Comparison of ENCODE assay signal across 28 cellular contexts in the genomic region with DNA sequence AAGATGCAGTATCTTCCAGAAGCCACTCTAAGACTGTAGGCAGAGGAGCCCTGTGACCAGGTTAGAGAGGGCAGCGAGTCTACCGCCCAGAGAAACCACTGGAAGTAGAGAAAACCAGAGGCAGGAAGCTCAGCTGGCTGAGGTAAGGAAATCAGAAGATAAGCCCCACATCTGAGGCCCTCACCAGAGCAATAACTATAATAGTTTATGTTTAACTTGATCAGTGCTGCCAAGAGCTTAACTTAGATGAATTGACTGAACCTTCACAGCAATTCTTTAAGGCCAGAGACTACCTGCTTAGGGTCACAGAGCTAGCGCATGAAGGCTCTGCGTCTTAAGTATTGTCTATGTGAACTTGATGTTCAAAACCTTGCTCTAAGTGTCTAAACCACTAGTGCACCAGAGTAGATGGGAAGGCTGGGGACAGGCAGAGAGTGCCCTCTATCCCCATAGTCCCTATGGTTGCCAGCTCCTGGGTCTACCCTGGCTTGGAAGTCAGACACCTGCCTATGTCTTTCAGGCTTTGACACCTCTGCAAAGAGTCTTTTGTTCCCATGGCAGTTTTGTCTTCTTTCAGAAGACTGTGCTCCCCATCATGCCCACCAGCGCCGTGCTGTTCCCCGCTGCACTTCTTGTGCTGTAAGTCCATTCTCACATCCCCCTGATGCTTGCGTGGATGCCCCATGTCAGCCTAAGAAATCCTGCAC.
DNase-seq lines count a peak whose midpoint lies in the region; ATAC-seq, FAIRE-seq and TF ChIP-seq lines count a peak whose summit lies in the region.
"Had no signal": no experiment of that assay in that cellular context is flagged by ENCODE, and none has a peak within 500 bp of the region (broad histone marks: within the 10 kb centered on the region; RNA-seq: fewer than 3 reads in every experiment).

No MANE protein-coding gene starts in this region.

- ATAC-seq in SK-N-SH treated with all-trans-retinoic acid at 6 μM for 48 hours (no peak), T-helper 17 cell (no peak)
- ATAC-seq: K562 had no signal

- no peak for FAIRE-seq in H1 (lab: Jason Lieb, UNC)
- FAIRE-seq: G401.6, GM12892, H54, K562 had no signal

- no peaks in the 10 kb centered on the region for H3K36me3 Mint-ChIP-seq in T-helper 17 cell (ENCODE audit: low read depth)

- H3K4me3 Mint-ChIP-seq in T-helper 17 cell = no peak overlapping the region
- H3K4me3 Mint-ChIP-seq: CD4-positive, alpha-beta T cell had no signal

- no peak overlapping the region for H3K4ac ChIP-seq in H1 (replicated peaks; ENCODE audit: insufficient read length, low read depth, low read length)

- H3K79me1 ChIP-seq in H1 (ENCODE audit: low read depth, low read length) = no peaks in the 10 kb centered on the region

- H4K20me1 ChIP-seq in BLaER1 treated with 17β-estradiol and CSF1 and Interleukin-3, amounts not matched to agents 10 nM and 100 nM = no peaks in the 10 kb centered on the region
- no peaks in the 10 kb centered on the region for H4K20me1 ChIP-seq in H1 (replicated peaks in 1 of 2; ENCODE audit: control insufficient read depth in 1 of 2, insufficient read depth in 2 of 2, low read length in 2 of 2)

- TF ChIP-seq RAD21 in H1 (IDR thresholded peaks at IDR 0.05 in 1 of 2, conservative IDR thresholded peaks at IDR 0.05 in 1 of 2; ENCODE audit: low read depth in 2 of 2, low read length in 2 of 2) = no peak

- no peaks in the 10 kb centered on the region for H3K36me3 ChIP-seq in BLaER1 treated with 17β-estradiol and CSF1 and Interleukin-3, amounts not matched to agents 10 nM and 100 nM
- H3K36me3 ChIP-seq in Peyer's patch = no peaks in the 10 kb centered on the region
- no peaks in the 10 kb centered on the region for H3K36me3 ChIP-seq in H1 (ENCODE audit: control insufficient read depth in 2 of 4, insufficient read depth in 4 of 4, low read length in 3 of 4)
- H3K36me3 ChIP-seq in WERI-Rb-1 = no peaks in the 10 kb centered on the region
- no peaks in the 10 kb centered on the region for H3K36me3 ChIP-seq in prostate gland

- no peaks in the 10 kb centered on the region for H3K9me3 ChIP-seq in BLaER1 treated with 17β-estradiol and CSF1 and Interleukin-3, amounts not matched to agents 10 nM and 100 nM (replicated peaks in 1 of 11)
- H3K9me3 ChIP-seq in Peyer's patch (no peaks in the 10 kb centered on the region), H1 (ENCODE audit: insufficient read depth in 2 of 2, low read depth in 1 of 2, low read length in 1 of 2) (no peaks in the 10 kb centered on the region), WERI-Rb-1 (ENCODE audit: severe bottlenecking) (peaks cover 6% of the 10 kb centered on the region), prostate gland (no peaks in the 10 kb centered on the region), T-helper 17 cell (ENCODE audit: control insufficient read depth, low read length, poor library complexity, severe bottlenecking) (no peaks in the 10 kb centered on the region)

- H3K4me1 ChIP-seq in BLaER1 treated with 17β-estradiol and CSF1 and Interleukin-3, amounts not matched to agents 10 nM and 100 nM = peaks cover 0 to 13% (median 7%) of the 10 kb centered on the region in 10 experiments; a peak in 11 of 20 replicates
- peaks cover 0 to 11% (median under 1%) of the 10 kb centered on the region in 4 donors for H3K4me1 ChIP-seq in Peyer's patch
- H3K4me1 ChIP-seq in H1 (replicated peaks in 1 of 4; ENCODE audit: control insufficient read depth in 3 of 4, insufficient read depth in 4 of 4, low read length in 3 of 4) = no peaks in the 10 kb centered on the region
- no peaks in the 10 kb centered on the region for H3K4me1 ChIP-seq in prostate gland (replicated peaks)

- no peak overlapping the region for H4K5ac ChIP-seq in H1 (ENCODE audit: insufficient read length, low read depth, low read length)

- TF ChIP-seq EP300 in H1 (IDR thresholded peaks at IDR 0.05; ENCODE audit: borderline replicate concordance in 1 of 2, low read depth in 2 of 2, low read length in 2 of 2) = no peak

- peak overlapping the region in 7 of 11 experiments; percentile 3 to 30 (median 14); a peak in 5 of 22 replicates for H3K4me2 ChIP-seq in BLaER1 treated with 17β-estradiol and CSF1 and Interleukin-3, amounts not matched to agents 10 nM and 100 nM
- H3K4me2 ChIP-seq in H1 (ENCODE audit: insufficient read depth in 1 of 2, low read depth in 2 of 2, low read length in 2 of 2) = no peak overlapping the region

- H3K56ac ChIP-seq in H1 (replicated peaks; ENCODE audit: insufficient read length, low read depth, low read length) = no peak overlapping the region

- DNase-seq in Peyer's patch = peak in 2 of 3 donors; percentile 46 to 55
- no peak for DNase-seq in H1 (ENCODE audit: low read depth in 1 of 2, low spot score in 2 of 2)
- peak; percentile 46 for DNase-seq in renal cortical epithelial cell (ENCODE audit: low read depth)
- no peak for DNase-seq in WERI-Rb-1
- DNase-seq in prostate gland (ENCODE audit: low spot score) = no peak
- DNase-seq in T-helper 17 cell = no peak
- DNase-seq: 8988T; ACHN; CD4-positive, alpha-beta T cell; COR-L47; DMS53; Kasumi-1; NCI-H1092 treated with DMSO at 0.1 percent for 48 hours; NCI-H1436; NCI-H187; NCI-H2107; NCI-H446; NCI-H524 treated with DMSO at 0.1 percent for 48 hours; NCI-H774; SHP77 had no signal

- H2AFZ ChIP-seq in H1 (ENCODE audit: low read length) = no peak overlapping the region

- no peak overlapping the region for H2BK120ac ChIP-seq in H1 (replicated peaks; ENCODE audit: low read depth, low read length)

- WGBS in H1 (ENCODE audit: extremely low coverage in 1 of 2, insufficient coverage in 1 of 2, insufficient read length in 1 of 2, insufficient replicate concordance in 2 of 2, low coverage in 1 of 2, low lambda C conversion rate in 2 of 2, missing lambda C conversion rate in 1 of 2), 2 experiments = 97% methylated on average over 8 of the region's 8 CpGs; no CpG with 5 or more reads in 1 of the 2 experiments
- 89% methylated on average over 8 of the region's 8 CpGs for WGBS in prostate gland

- intact Hi-C loops in prostate gland (cut with DNase I) = no loop called here

- no peak overlapping the region for H3K18ac ChIP-seq in H1 (ENCODE audit: extremely low read depth, low read length)

- no peak overlapping the region for H3K23ac ChIP-seq in H1 (ENCODE audit: insufficient read length)

- no peak overlapping the region; the same call in 1 of the 2 replicates for H2BK12ac ChIP-seq in H1 (ENCODE audit: low read depth, low read length)

- no peak overlapping the region for H2BK15ac ChIP-seq in H1 (ENCODE audit: low read length)

- H2AK5ac ChIP-seq in H1 (ENCODE audit: low read depth, low read length) = no peak overlapping the region

- H3K9ac ChIP-seq in BLaER1 treated with 17β-estradiol and CSF1 and Interleukin-3, amounts not matched to agents 10 nM and 100 nM = no peak overlapping the region
- H3K9ac ChIP-seq in H1 (replicated peaks in 1 of 4; ENCODE audit: extremely low read depth in 1 of 4, low read depth in 3 of 4, low read length in 3 of 4) = no peak overlapping the region

- TF ChIP-seq POLR2A in Peyer's patch (IDR thresholded peaks at IDR 0.05) (no peak), H1 (IDR thresholded peaks at IDR 0.05; ENCODE audit: control extremely low read depth in 1 of 2, low read depth in 2 of 2, low read length in 2 of 2) (no peak), prostate gland (IDR thresholded peaks at IDR 0.05) (no peak)

- H3K14ac ChIP-seq in H1 (ENCODE audit: insufficient read length) = no peak overlapping the region

- H2BK5ac ChIP-seq in H1 (ENCODE audit: low read depth, low read length) = no peak overlapping the region

- H3K23me2 ChIP-seq in H1 (ENCODE audit: low read depth, low read length) = no peaks in the 10 kb centered on the region

- no peak overlapping the region for H4K91ac ChIP-seq in H1 (replicated peaks; ENCODE audit: insufficient read length, low read length)

- no peaks in the 10 kb centered on the region for H3K79me2 ChIP-seq in H1 (ENCODE audit: control insufficient read depth in 1 of 2, insufficient read depth in 2 of 2, low read length in 2 of 2)

- H3K27ac Mint-ChIP-seq in T-helper 17 cell = no peak overlapping the region
- H3K27ac Mint-ChIP-seq: CD4-positive, alpha-beta T cell had no signal

- no peaks in the 10 kb centered on the region for H3K4me1 Mint-ChIP-seq in T-helper 17 cell

- no peaks in the 10 kb centered on the region for H3K27me3 ChIP-seq in BLaER1 treated with 17β-estradiol and CSF1 and Interleukin-3, amounts not matched to agents 10 nM and 100 nM
- no peaks in the 10 kb centered on the region for H3K27me3 ChIP-seq in Peyer's patch
- no peaks in the 10 kb centered on the region for H3K27me3 ChIP-seq in H1 (replicated peaks in 1 of 4; ENCODE audit: control insufficient read depth in 3 of 4, extremely low read depth in 1 of 4, insufficient read depth in 3 of 4, low read length in 3 of 4)
- peaks cover 82% of the 10 kb centered on the region for H3K27me3 ChIP-seq in WERI-Rb-1 (ENCODE audit: insufficient read depth, low read depth, severe bottlenecking)
- H3K27me3 ChIP-seq in prostate gland (replicated peaks; ENCODE audit: insufficient read depth) = no peaks in the 10 kb centered on the region

- 0 out of 22 replicates have a peak overlapping the region, but pooled peaks of 1 of the 11 experiments have one; percentile 6 for H3K27ac ChIP-seq in BLaER1 treated with 17β-estradiol and CSF1 and Interleukin-3, amounts not matched to agents 10 nM and 100 nM
- H3K27ac ChIP-seq in Peyer's patch (peak overlapping the region in 3 of 4 donors; percentile 7 to 64 (median 29)), H1 (ENCODE audit: low read depth, low read length) (no peak overlapping the region), WERI-Rb-1 (no peak overlapping the region), prostate gland (no peak overlapping the region)
- H3K27ac ChIP-seq: HL-60, RWPE1 had no signal

- H2BK20ac ChIP-seq in H1 (ENCODE audit: low read length) = no peak overlapping the region; the same call in 1 of the 2 replicates

- CTCF ChIA-PET in H1 (lab: Charles Lee; ENCODE audit: partially characterized antibody) = no interaction called here

- POLR2A ChIA-PET in H1 (lab: Charles Lee; ENCODE audit: partially characterized antibody) = no interaction called here

- no peaks in the 10 kb centered on the region for H3K27me3 Mint-ChIP-seq in T-helper 17 cell
- H3K27me3 Mint-ChIP-seq: CD4-positive, alpha-beta T cell had no signal

- peak overlapping the region; percentile 71; the same call in 1 of the 2 replicates for H4K8ac ChIP-seq in H1 (ENCODE audit: extremely low read depth, insufficient read depth, low read length)

- no peak for TF ChIP-seq CTCF in Peyer's patch (IDR thresholded peaks at IDR 0.05)
- no peak for TF ChIP-seq CTCF in H1 (IDR thresholded peaks at IDR 0.05; ENCODE audit: control extremely low read depth in 1 of 3, insufficient read depth in 1 of 3, low read depth in 1 of 3, low read length in 3 of 3)
- TF ChIP-seq CTCF in WERI-Rb-1 (IDR thresholded peaks at IDR 0.05; ENCODE audit: low read depth, low read length) = no peak
- no peak for TF ChIP-seq CTCF in prostate gland (IDR thresholded peaks at IDR 0.05)

- no peak overlapping the region for H3K4me3 ChIP-seq in BLaER1 treated with 17β-estradiol and CSF1 and Interleukin-3, amounts not matched to agents 10 nM and 100 nM
- H3K4me3 ChIP-seq in Peyer's patch (no peak overlapping the region), H1 (ENCODE audit: extremely low read depth in 1 of 4, insufficient read depth in 2 of 4, low read depth in 3 of 4, low read length in 4 of 4) (no peak overlapping the region), WERI-Rb-1 (ENCODE audit: low read depth, low read length) (no peak overlapping the region), prostate gland (no peak overlapping the region)
- H3K4me3 ChIP-seq: K562 had no signal

Comparison
In these comparisons a context has a peak if more than half of its experiments do, and no peak if none do; other contexts are left out.
1. H3K27ac ChIP-seq: peak in Peyer's patch (3 of 4); none in H1 (single experiment), WERI-Rb-1 (single experiment) and prostate gland (0 of 2).
2. H3K4me2 ChIP-seq: peak in BLaER1 treated with 17β-estradiol and CSF1 and Interleukin-3, amounts not matched to agents 10 nM and 100 nM (7 of 11); none in H1 (0 of 2).
3. DNase-seq: peak in Peyer's patch (2 of 3) and renal cortical epithelial cell (single experiment); none in H1 (0 of 2), WERI-Rb-1 (single experiment), prostate gland (single experiment) and T-helper 17 cell (0 of 3).